ENCODE assay signal across 14 cellular contexts in genomic region chr1:36327421-36328087, GRCh38. TPM values are rescaled to one million over a fixed set of nuclear protein-coding genes. Genes with fewer than 3 reads are reported as not detected.
DNase-seq lines count a peak whose midpoint lies in the region; ATAC-seq, FAIRE-seq and TF ChIP-seq lines count a peak whose summit lies in the region.
"Had no signal": no experiment of that assay in that cellular context is flagged by ENCODE, and none has a peak within 500 bp of the region (broad histone marks: within the 10 kb centered on the region; RNA-seq: fewer than 3 reads in every experiment).

No MANE protein-coding gene starts in this region.

- H3K4me1 Mint-ChIP-seq in MCF 10A (ENCODE audit: insufficient read depth, unreplicated experiment): peaks cover 24% of the 10 kb centered on the region

- intact Hi-C loops in MCF 10A (cut with micrococcal nuclease): loop anchor here (10.0 kb wide), 1 partner anchor 1387 kb away; no protein-coding TSS in a partner anchor
- intact Hi-C loops in HepG2 (cut with micrococcal nuclease; ENCODE audit: unreplicated experiment): no loop called here

- H3K27me3 Mint-ChIP-seq in MCF 10A (ENCODE audit: insufficient read depth, unreplicated experiment): no peaks in the 10 kb centered on the region

- in situ Hi-C loops in HepG2 (cut with HindIII; ENCODE audit: extremely low pct_ligation_motif_present, low pct_unique_long_range_greater_than_20kb): no loop called here

- ATAC-seq in HepG2 (peak; percentile 6; the same call in 1 of the 3 replicates), HG02938 (IDR thresholded peaks at IDR 0.05; ENCODE audit: unreplicated experiment) (no peak), HG03159 (IDR thresholded peaks at IDR 0.05; ENCODE audit: unreplicated experiment) (no peak), HG03135 (IDR thresholded peaks at IDR 0.05; ENCODE audit: unreplicated experiment) (no peak), omental fat pad (ENCODE audit: low FRiP score) (no peak)
- ATAC-seq: CD8-positive, alpha-beta T cell; Panc1; right lobe of liver had no signal

- TF ChIP-seq EP300 in HepG2 (IDR thresholded peaks at IDR 0.05; ENCODE audit: low read depth in 2 of 2, low read length in 2 of 2) (no peak), HepG2 (CRISPR knock-in tag; IDR thresholded peaks at IDR 0.05; ENCODE audit: borderline replicate concordance) (no peak)

- BruUV-seq in MCF 10A (replicated peaks; lab: Mats Ljungman, UMichigan): no TSS peak
- BruUV-seq in HepG2 (replicated peaks; lab: Mats Ljungman, UMichigan): no TSS peak

- H3K79me2 ChIP-seq in HepG2 (ENCODE audit: insufficient read depth, low read length): no peaks in the 10 kb centered on the region

- H3K9me3 ChIP-seq in HepG2 (ENCODE audit: low read length): no peaks in the 10 kb centered on the region
- H3K9me3 ChIP-seq: right lobe of liver had no signal

- POLR2A ChIA-PET in MCF 10A (lab: Yijun Ruan, JAX): interaction anchor here (0.6 kb wide), 1 partner anchor 20 kb away, joined by 5 read pairs; no protein-coding TSS in a partner anchor
- POLR2A ChIA-PET in HepG2 (lab: Yijun Ruan, JAX): interaction anchor here (1.3 kb wide), 1 partner anchor 73 kb away, joined by 5 read pairs; no protein-coding TSS in a partner anchor

- H3K4me3 ChIP-seq in HepG2 (replicated peaks in 1 of 3; ENCODE audit: insufficient read depth in 1 of 3, low read depth in 2 of 3, low read length in 3 of 3): no peak overlapping the region; a peak in 1 of 6 replicates
- H3K4me3 ChIP-seq: right lobe of liver had no signal

- peaks cover 66% of the 10 kb centered on the region for H3K4me1 ChIP-seq in HepG2 (ENCODE audit: insufficient read depth, low read length)

- no peak for FAIRE-seq in HepG2 (lab: Jason Lieb, UNC)

- no peak for TF ChIP-seq POLR2A in HepG2 (IDR thresholded peaks at IDR 0.05; ENCODE audit: insufficient read depth in 1 of 2, low read depth in 2 of 2, low read length in 2 of 2)

- peaks cover 0 to 22% of the 10 kb centered on the region in 2 experiments; a peak in 3 of 5 replicates for H3K27me3 ChIP-seq in HepG2 (ENCODE audit: control insufficient read depth in 1 of 2, insufficient read depth in 2 of 2, low read length in 2 of 2)
- H3K27me3 ChIP-seq: right lobe of liver had no signal

- peak; percentile 46 for DNase-seq in GM03348 (ENCODE audit: low spot score)
- peak; percentile 41 for DNase-seq in NCI-H226
- DNase-seq in MCF 10A (ENCODE audit: unreplicated experiment): peak; percentile 55
- DNase-seq in HepG2 (ENCODE audit: low spot score): no peak
- DNase-seq in omental fat pad (ENCODE audit: low spot score): no peak
- DNase-seq: activated CD4-positive, alpha-beta T cell treated with anti-CD3 and anti-CD28 coated beads, Interleukin-2, amount 50 U/mL, for 4 hours; activated naive CD4-positive, alpha-beta T cell treated with Interleukin-2 at 50 U/mL for 16 hours; CD8-positive, alpha-beta T cell; Kasumi-1 had no signal

- H3K4me3 Mint-ChIP-seq in MCF 10A (ENCODE audit: unreplicated experiment): no peak overlapping the region
- H3K4me3 Mint-ChIP-seq: CD8-positive, alpha-beta T cell had no signal

- H3K4me2 ChIP-seq in HepG2 (ENCODE audit: low read depth, low read length): 0 out of 2 replicates have a peak overlapping the region, but pooled peaks have one; percentile 0

- H3K27ac ChIP-seq in HepG2 (ENCODE audit: extremely low read length, insufficient read depth, low read length): no peak overlapping the region
- H3K27ac ChIP-seq: right lobe of liver had no signal

- TF ChIP-seq CTCF in MCF 10A (IDR thresholded peaks at IDR 0.05; ENCODE audit: unreplicated experiment): no peak
- no peak for TF ChIP-seq CTCF in HepG2 (CRISPR knock-in tag; IDR thresholded peaks at IDR 0.05)
- no peak for TF ChIP-seq CTCF in omental fat pad (IDR thresholded peaks at IDR 0.05)

- H4K20me1 ChIP-seq in HepG2 (ENCODE audit: insufficient read depth, low read length): no peaks in the 10 kb centered on the region

- CTCF ChIA-PET in MCF 10A (lab: Yijun Ruan, JAX): interaction anchor here (0.5 to 1.4 kb wide), 3 partner anchors 28 to 954 kb away, joined by 3 to 4 read pairs (median 3); no protein-coding TSS in a partner anchor
- CTCF ChIA-PET in HepG2 (lab: Yijun Ruan, JAX; ENCODE audit: low intra/inter-chr PET ratio, low total read pairs): no interaction called here

- H3K36me3 ChIP-seq in HepG2 (replicated peaks in 1 of 2; ENCODE audit: control insufficient read depth in 1 of 2, insufficient read depth in 2 of 2, low read length in 2 of 2): no peaks in the 10 kb centered on the region
- H3K36me3 ChIP-seq: right lobe of liver had no signal

- TF ChIP-seq RAD21 in HepG2 (CRISPR knock-in tag; IDR thresholded peaks at IDR 0.05): no peak

- H2AFZ ChIP-seq in HepG2 (ENCODE audit: low read length): no peak overlapping the region

- WGBS in HepG2 (ENCODE audit: low lambda C conversion rate): 37% methylated on average over 9 of the region's 9 CpGs

- H3K36me3 Mint-ChIP-seq in MCF 10A (ENCODE audit: insufficient read depth, unreplicated experiment): peaks cover 15% of the 10 kb centered on the region
- H3K36me3 Mint-ChIP-seq: CD8-positive, alpha-beta T cell had no signal

- peak overlapping the region; percentile 7 for H3K27ac Mint-ChIP-seq in MCF 10A (ENCODE audit: low read depth, unreplicated experiment)
- H3K27ac Mint-ChIP-seq: CD8-positive, alpha-beta T cell had no signal

- H3K9me3 Mint-ChIP-seq in MCF 10A (ENCODE audit: unreplicated experiment): no peaks in the 10 kb centered on the region
- H3K9me3 Mint-ChIP-seq: CD8-positive, alpha-beta T cell had no signal

- 0 out of 2 replicates have a peak overlapping the region, but pooled peaks have one; percentile 2 for H3K9ac ChIP-seq in HepG2 (ENCODE audit: insufficient read depth, low read depth, low read length)

RNA-seq across cellular contexts. Expression of gene EVA1B, which starts 4.1 kb away (rescaled TPM):
- total RNA-seq in MCF 10A (2022) (4.8 and 5.7 TPM in 2 replicates), HepG2 (2016; rRNA removed; fragmentation: Illumina TruSeq; extraction: Trizol) (3.8 and 6.6 TPM in 2 replicates), omental fat pad (100 to 1,000 TPM in 1 of 4 donors, 10 to 100 TPM in 3; 40.6 to 107 (median 52.4) TPM)
- 17.4 and 24.0 TPM in 2 replicates for total RNA-seq in HepG2 (2016; cell fraction: cytosol; rRNA removed; fragmentation: Illumina TruSeq; extraction: Trizol; ENCODE audit: low read depth)
- total RNA-seq in HepG2 (2016; cell fraction: insoluble cytoplasmic fraction; rRNA removed; fragmentation: Illumina TruSeq; extraction: Trizol): 5.1 and 5.9 TPM in 2 replicates
- 15.5 and 17.9 TPM in 2 replicates for total RNA-seq in HepG2 (2016; cell fraction: membrane; rRNA removed; fragmentation: Illumina TruSeq; extraction: Trizol)
- total RNA-seq in HepG2 (2016; cell fraction: nucleus; rRNA removed; fragmentation: Illumina TruSeq; extraction: Trizol): 2.5 and 2.7 TPM in 2 replicates
- polyA plus RNA-seq in HepG2 (2011; rRNA removed): 3.9 and 5.8 TPM in 2 replicates
- 4.7 and 13.2 TPM in 2 replicates for polyA plus RNA-seq in HepG2 (2011; cell fraction: cytosol; rRNA removed)
- polyA plus RNA-seq in HepG2 (2011; cell fraction: nucleus; rRNA removed): 7.5 and 8.1 TPM in 2 replicates
- polyA plus RNA-seq in HepG2 (2012): 2.8 and 7.2 TPM in 2 replicates
- 17.5 and 21.2 TPM in 2 replicates for polyA plus RNA-seq in HepG2 (2016; cell fraction: cytosol; fragmentation: Illumina TruSeq; extraction: Trizol; ENCODE audit: low read depth)
- polyA plus RNA-seq in HepG2 (2016; cell fraction: insoluble cytoplasmic fraction; fragmentation: Illumina TruSeq; extraction: Trizol; ENCODE audit: low read depth): 3.5 and 4.8 TPM in 2 replicates
- 12.3 and 13.6 TPM in 2 replicates for polyA plus RNA-seq in HepG2 (2016; cell fraction: membrane; fragmentation: Illumina TruSeq; extraction: Trizol; ENCODE audit: low read depth)
- polyA plus RNA-seq in HepG2 (2016; cell fraction: nucleus; fragmentation: Illumina TruSeq; extraction: Trizol; ENCODE audit: insufficient read depth, low read depth): 5.0 and 5.9 TPM in 2 replicates
- polyA minus RNA-seq in HepG2 (2011; rRNA and poly(A)+ RNA removed; ENCODE audit: low replicate concordance): 1.2 and 5.8 TPM in 2 replicates
- 2.5 and 3.6 TPM in 2 replicates for polyA minus RNA-seq in HepG2 (2011; cell fraction: cytosol; rRNA and poly(A)+ RNA removed)
- polyA minus RNA-seq in HepG2 (2011; cell fraction: nucleus; rRNA and poly(A)+ RNA removed): 0.50 and 0.90 TPM in 2 replicates

RNA-seq across cellular contexts. Expression of gene SH3D21, which starts 21.4 kb away (rescaled TPM):
- total RNA-seq in MCF 10A (2022): 3.2 and 3.3 TPM in 2 replicates
- total RNA-seq in HepG2 (2016; rRNA removed; fragmentation: Illumina TruSeq; extraction: Trizol): 1.4 and 5.1 TPM in 2 replicates
- 0.79 and 0.81 TPM in 2 replicates for total RNA-seq in HepG2 (2016; cell fraction: cytosol; rRNA removed; fragmentation: Illumina TruSeq; extraction: Trizol; ENCODE audit: low read depth)
- total RNA-seq in HepG2 (2016; cell fraction: insoluble cytoplasmic fraction; rRNA removed; fragmentation: Illumina TruSeq; extraction: Trizol): 0.98 and 4.8 TPM in 2 replicates
- total RNA-seq in HepG2 (2016; cell fraction: membrane; rRNA removed; fragmentation: Illumina TruSeq; extraction: Trizol): 1.1 TPM in 2 replicates
- total RNA-seq in HepG2 (2016; cell fraction: nucleus; rRNA removed; fragmentation: Illumina TruSeq; extraction: Trizol): 6.7 and 7.2 TPM in 2 replicates
- 8.6 and 8.7 TPM in 2 replicates for polyA plus RNA-seq in HepG2 (2011; rRNA removed)
- polyA plus RNA-seq in HepG2 (2011; cell fraction: cytosol; rRNA removed): 1.6 and 1.7 TPM in 2 replicates
- polyA plus RNA-seq in HepG2 (2011; cell fraction: nucleus; rRNA removed): 84.9 and 116 TPM in 2 replicates
- 6.9 and 8.0 TPM in 2 replicates for polyA plus RNA-seq in HepG2 (2012)
- polyA plus RNA-seq in HepG2 (2016; cell fraction: cytosol; fragmentation: Illumina TruSeq; extraction: Trizol; ENCODE audit: low read depth): 0.40 and 0.63 TPM in 2 replicates
- polyA plus RNA-seq in HepG2 (2016; cell fraction: insoluble cytoplasmic fraction; fragmentation: Illumina TruSeq; extraction: Trizol; ENCODE audit: low read depth): 2.1 and 2.3 TPM in 2 replicates
- 1.0 and 1.1 TPM in 2 replicates for polyA plus RNA-seq in HepG2 (2016; cell fraction: membrane; fragmentation: Illumina TruSeq; extraction: Trizol; ENCODE audit: low read depth)
- 21.9 and 30.8 TPM in 2 replicates for polyA plus RNA-seq in HepG2 (2016; cell fraction: nucleus; fragmentation: Illumina TruSeq; extraction: Trizol; ENCODE audit: insufficient read depth, low read depth)
- polyA minus RNA-seq in HepG2 (2011; rRNA and poly(A)+ RNA removed; ENCODE audit: low replicate concordance): 3.0 and 3.2 TPM in 2 replicates
- polyA minus RNA-seq in HepG2 (2011; cell fraction: cytosol; rRNA and poly(A)+ RNA removed): 1.1 and 1.7 TPM in 2 replicates
- 15.7 and 16.0 TPM in 2 replicates for polyA minus RNA-seq in HepG2 (2011; cell fraction: nucleus; rRNA and poly(A)+ RNA removed)
- 1 to 10 TPM in 2 of 4 donors, under 1 TPM in 2; 0.63 to 3.1 (median 1.4) TPM for total RNA-seq in omental fat pad

RNA-seq across cellular contexts. Expression of gene STK40, which starts 58.2 kb away (rescaled TPM):
- total RNA-seq in MCF 10A (2022) (44.0 and 47.4 TPM in 2 replicates), HepG2 (2016; rRNA removed; fragmentation: Illumina TruSeq; extraction: Trizol) (33.8 and 40.1 TPM in 2 replicates), omental fat pad (10 to 100 TPM; 36.1 to 75.5 (median 47.3) TPM)
- total RNA-seq in HepG2 (2016; cell fraction: cytosol; rRNA removed; fragmentation: Illumina TruSeq; extraction: Trizol; ENCODE audit: low read depth): 24.9 and 25.5 TPM in 2 replicates
- 32.8 and 34.8 TPM in 2 replicates for total RNA-seq in HepG2 (2016; cell fraction: insoluble cytoplasmic fraction; rRNA removed; fragmentation: Illumina TruSeq; extraction: Trizol)
- 68.1 and 69.3 TPM in 2 replicates for total RNA-seq in HepG2 (2016; cell fraction: membrane; rRNA removed; fragmentation: Illumina TruSeq; extraction: Trizol)
- 19.0 and 20.3 TPM in 2 replicates for total RNA-seq in HepG2 (2016; cell fraction: nucleus; rRNA removed; fragmentation: Illumina TruSeq; extraction: Trizol)
- polyA plus RNA-seq in HepG2 (2011; rRNA removed): 35.1 and 49.2 TPM in 2 replicates
- polyA plus RNA-seq in HepG2 (2011; cell fraction: cytosol; rRNA removed): 30.7 and 33.6 TPM in 2 replicates
- 35.7 and 39.3 TPM in 2 replicates for polyA plus RNA-seq in HepG2 (2011; cell fraction: nucleus; rRNA removed)
- 32.0 and 37.7 TPM in 2 replicates for polyA plus RNA-seq in HepG2 (2012)
- 28.6 and 31.6 TPM in 2 replicates for polyA plus RNA-seq in HepG2 (2016; cell fraction: cytosol; fragmentation: Illumina TruSeq; extraction: Trizol; ENCODE audit: low read depth)
- polyA plus RNA-seq in HepG2 (2016; cell fraction: insoluble cytoplasmic fraction; fragmentation: Illumina TruSeq; extraction: Trizol; ENCODE audit: low read depth): 42.6 and 52.9 TPM in 2 replicates
- polyA plus RNA-seq in HepG2 (2016; cell fraction: membrane; fragmentation: Illumina TruSeq; extraction: Trizol; ENCODE audit: low read depth): 71.6 and 77.6 TPM in 2 replicates
- 39.8 and 45.0 TPM in 2 replicates for polyA plus RNA-seq in HepG2 (2016; cell fraction: nucleus; fragmentation: Illumina TruSeq; extraction: Trizol; ENCODE audit: insufficient read depth, low read depth)
- 14.8 and 47.6 TPM in 2 replicates for polyA minus RNA-seq in HepG2 (2011; rRNA and poly(A)+ RNA removed; ENCODE audit: low replicate concordance)
- polyA minus RNA-seq in HepG2 (2011; cell fraction: cytosol; rRNA and poly(A)+ RNA removed): 15.3 and 21.4 TPM in 2 replicates
- polyA minus RNA-seq in HepG2 (2011; cell fraction: nucleus; rRNA and poly(A)+ RNA removed): 8.6 and 8.8 TPM in 2 replicates

Comparison
In these comparisons a context has a peak if more than half of its experiments do, and no peak if none do; other contexts are left out.
1. DNase-seq: peak in GM03348 (single experiment), NCI-H226 (single experiment) and MCF 10A (single experiment); none in HepG2 (single experiment) and omental fat pad (single experiment).